ENCODE assay signal across 41 cellular contexts in genomic region chr1:79226963-79227362, GRCh38.
"Had no signal": no experiment of that assay in that cellular context is flagged by ENCODE, and none has a peak within 500 bp of the region (broad histone marks: within the 10 kb centered on the region; RNA-seq: fewer than 3 reads in every experiment).

No MANE protein-coding gene starts in this region.

- H3K4me1 Mint-ChIP-seq: activated naive CD4-positive, alpha-beta T cell treated with anti-CD3 and anti-CD28 coated beads, Interleukin-2, amount 10 ng/mL, durations not matched to agents 7 days and 5 days; activated naive CD4-positive, alpha-beta T cell treated with anti-CD3 and anti-CD28 coated beads, Interleukin-2, amount 50 U/mL, for 24 hours; activated naive CD8-positive, alpha-beta T cell treated with anti-CD3 and anti-CD28 coated beads for 36 hours; activated naive CD8-positive, alpha-beta T cell treated with anti-CD3 and anti-CD28 coated beads, Interleukin-2, amount 10 ng/mL, durations not matched to agents 7 days and 5 days; activated naive CD8-positive, alpha-beta T cell treated with anti-CD3 and anti-CD28 coated beads, Interleukin-2, amount 50 U/mL, for 24 hours; activated T-helper 17 cell treated with anti-CD3 and anti-CD28 coated beads, Interleukin-2, amount 50 U/mL, for 72 hours; brain; central memory CD8-positive, alpha-beta T cell had no signal

- FAIRE-seq: astrocyte, bronchial epithelial cell had no signal

- H3K4me3 ChIP-seq: adrenal gland, ascending aorta, body of pancreas, breast epithelium, cardiac muscle cell had no signal

- H3K36me3 Mint-ChIP-seq: activated naive CD4-positive, alpha-beta T cell treated with anti-CD3 and anti-CD28 coated beads, Interleukin-2, amount 10 ng/mL, durations not matched to agents 7 days and 5 days; activated naive CD4-positive, alpha-beta T cell treated with anti-CD3 and anti-CD28 coated beads, Interleukin-2, amount 50 U/mL, for 24 hours; activated naive CD4-positive, alpha-beta T cell treated with anti-CD3 and anti-CD28 coated beads, Interleukin-2, amount 50 U/mL, for 72 hours; activated naive CD8-positive, alpha-beta T cell; activated naive CD8-positive, alpha-beta T cell treated with anti-CD3 and anti-CD28 coated beads for 36 hours; activated naive CD8-positive, alpha-beta T cell treated with anti-CD3 and anti-CD28 coated beads, Interleukin-2, amount 10 ng/mL, durations not matched to agents 7 days and 5 days; brain had no signal

- H3K9me3 Mint-ChIP-seq: activated naive CD4-positive, alpha-beta T cell treated with anti-CD3 and anti-CD28 coated beads, Interleukin-2, amount 10 ng/mL, durations not matched to agents 7 days and 5 days; activated naive CD4-positive, alpha-beta T cell treated with anti-CD3 and anti-CD28 coated beads, Interleukin-2, amount 50 U/mL, for 24 hours; activated naive CD8-positive, alpha-beta T cell treated with anti-CD3 and anti-CD28 coated beads for 36 hours; activated T-helper 1 cell treated with anti-CD3 and anti-CD28 coated beads, Interleukin-12 subunit alpha, Interleukin-12 subunit beta, Interleukin-2, Interleukin-4 antibody, amounts not matched to agents 30 ng/mL and 10 ng/mL and 1 ng/mL, durations not matched to agents 14 hours and 24 hours and 36 hours had no signal

- H3K27me3 ChIP-seq: adrenal gland, ascending aorta, body of pancreas, brain microvascular endothelial cell, breast epithelium, cardiac muscle cell had no signal

- H3K27me3 Mint-ChIP-seq: activated naive CD4-positive, alpha-beta T cell treated with anti-CD3 and anti-CD28 coated beads, Interleukin-2, amount 10 ng/mL, durations not matched to agents 7 days and 5 days; activated naive CD4-positive, alpha-beta T cell treated with anti-CD3 and anti-CD28 coated beads, Interleukin-2, amount 50 U/mL, for 24 hours; activated naive CD8-positive, alpha-beta T cell; activated naive CD8-positive, alpha-beta T cell treated with anti-CD3 and anti-CD28 coated beads for 36 hours; activated naive CD8-positive, alpha-beta T cell treated with anti-CD3 and anti-CD28 coated beads, Interleukin-2, amount 10 ng/mL, durations not matched to agents 7 days and 5 days; activated naive CD8-positive, alpha-beta T cell treated with anti-CD3 and anti-CD28 coated beads, Interleukin-2, amount 50 U/mL, for 24 hours; activated T-cell treated with anti-CD3 and anti-CD28 coated beads, Interleukin-2, amount 50 U/mL, for 24 hours; activated T-helper 17 cell treated with anti-CD3 and anti-CD28 coated beads, Interleukin-2, amount 50 U/mL, for 72 hours; central memory CD8-positive, alpha-beta T cell had no signal

- H3K27ac ChIP-seq: adrenal gland, ascending aorta, body of pancreas, brain microvascular endothelial cell, breast epithelium, cardiac muscle cell had no signal

- H3K9me3 ChIP-seq: adrenal gland, ascending aorta, body of pancreas, breast epithelium had no signal

- H3K27ac Mint-ChIP-seq: activated naive CD4-positive, alpha-beta T cell treated with anti-CD3 and anti-CD28 coated beads for 36 hours; activated naive CD4-positive, alpha-beta T cell treated with anti-CD3 and anti-CD28 coated beads, Interleukin-2, amount 10 ng/mL, durations not matched to agents 7 days and 5 days; activated naive CD4-positive, alpha-beta T cell treated with anti-CD3 and anti-CD28 coated beads, Interleukin-2, amount 50 U/mL, for 24 hours; activated naive CD4-positive, alpha-beta T cell treated with anti-CD3 and anti-CD28 coated beads, Interleukin-2, amount 50 U/mL, for 72 hours; activated naive CD8-positive, alpha-beta T cell; activated naive CD8-positive, alpha-beta T cell treated with anti-CD3 and anti-CD28 coated beads for 36 hours; activated naive CD8-positive, alpha-beta T cell treated with anti-CD3 and anti-CD28 coated beads, Interleukin-2, amount 10 ng/mL, durations not matched to agents 7 days and 5 days; activated naive CD8-positive, alpha-beta T cell treated with anti-CD3 and anti-CD28 coated beads, Interleukin-2, amount 50 U/mL, for 24 hours; activated T-cell treated with anti-CD3 and anti-CD28 coated beads, Interleukin-2, amount 50 U/mL, for 24 hours; activated T-cell treated with anti-CD3 and anti-CD28 coated beads, Interleukin-2, amount 50 U/mL, for 72 hours; activated T-helper 1 cell treated with anti-CD3 and anti-CD28 coated beads, Interleukin-12 subunit alpha, Interleukin-12 subunit beta, Interleukin-2, Interleukin-4 antibody, amounts not matched to agents 30 ng/mL and 10 ng/mL and 1 ng/mL, durations not matched to agents 14 hours and 24 hours and 36 hours; activated T-helper 17 cell treated with anti-CD3 and anti-CD28 coated beads, Interleukin-2, amount 50 U/mL, for 72 hours; activated T-helper 2 cell treated with anti-CD3 and anti-CD28 coated beads, Interferon-gamma antibody, Interleukin-2, Interleukin-4, amounts not matched to agents 10 μg/mL and 5 μg/mL and 100 μg/mL, durations not matched to agents 14 hours and 24 hours and 36 hours; brain had no signal

- ATAC-seq: activated naive CD4-positive, alpha-beta T cell treated with anti-CD3 and anti-CD28 coated beads, Interleukin-2, amount 50 U/mL, for 72 hours; activated naive CD8-positive, alpha-beta T cell treated with anti-CD3 and anti-CD28 coated beads, Interleukin-2, amount 50 U/mL, for 24 hours; activated T-cell treated with anti-CD3 and anti-CD28 coated beads, Interleukin-2, amount 50 U/mL, for 4 hours; activated T-cell treated with anti-CD3 and anti-CD28 coated beads, Interleukin-2, amount 50 U/mL, for 72 hours; activated T-helper 17 cell treated with anti-CD3 and anti-CD28 coated beads, Interleukin-2, amount 50 U/mL, for 72 hours; body of pancreas had no signal

- H3K36me3 ChIP-seq: adrenal gland, ascending aorta, brain microvascular endothelial cell, breast epithelium, cardiac muscle cell had no signal

- H3K4me3 Mint-ChIP-seq: activated naive CD4-positive, alpha-beta T cell treated with anti-CD3 and anti-CD28 coated beads for 36 hours; activated naive CD4-positive, alpha-beta T cell treated with anti-CD3 and anti-CD28 coated beads, Interleukin-2, amount 10 ng/mL, durations not matched to agents 7 days and 5 days; activated naive CD4-positive, alpha-beta T cell treated with anti-CD3 and anti-CD28 coated beads, Interleukin-2, amount 50 U/mL, for 24 hours; activated naive CD8-positive, alpha-beta T cell; activated naive CD8-positive, alpha-beta T cell treated with anti-CD3 and anti-CD28 coated beads for 36 hours; activated naive CD8-positive, alpha-beta T cell treated with anti-CD3 and anti-CD28 coated beads, Interleukin-2, amount 10 ng/mL, durations not matched to agents 7 days and 5 days; activated naive CD8-positive, alpha-beta T cell treated with anti-CD3 and anti-CD28 coated beads, Interleukin-2, amount 50 U/mL, for 24 hours; activated T-cell treated with anti-CD3 and anti-CD28 coated beads, Interleukin-2, amount 50 U/mL, for 24 hours; activated T-cell treated with anti-CD3 and anti-CD28 coated beads, Interleukin-2, amount 50 U/mL, for 4 hours; activated T-cell treated with anti-CD3 and anti-CD28 coated beads, Interleukin-2, amount 50 U/mL, for 72 hours; activated T-helper 1 cell treated with anti-CD3 and anti-CD28 coated beads, Interleukin-12 subunit alpha, Interleukin-12 subunit beta, Interleukin-2, Interleukin-4 antibody, amounts not matched to agents 30 ng/mL and 10 ng/mL and 1 ng/mL, durations not matched to agents 14 hours and 24 hours and 36 hours; activated T-helper 17 cell treated with anti-CD3 and anti-CD28 coated beads, Interleukin-2, amount 50 U/mL, for 72 hours; brain; central memory CD8-positive, alpha-beta T cell had no signal

- DNase-seq: activated effector memory CD4-positive, alpha-beta T cell treated with anti-CD3 and anti-CD28 coated beads, Interleukin-2, amount 50 U/mL, for 16 hours; activated effector memory CD4-positive, alpha-beta T cell treated with Interleukin-2 at 50 U/mL for 16 hours; activated gamma-delta T cell; activated gamma-delta T cell treated with Interleukin-2 at 50 U/mL for 16 hours; activated naive CD4-positive, alpha-beta T cell; activated naive CD4-positive, alpha-beta T cell treated with anti-CD3 and anti-CD28 coated beads for 36 hours; activated naive CD4-positive, alpha-beta T cell treated with anti-CD3 and anti-CD28 coated beads, Interleukin-2, amount 10 ng/mL, durations not matched to agents 7 days and 5 days; activated naive CD4-positive, alpha-beta T cell treated with anti-CD3 and anti-CD28 coated beads, Interleukin-2, amount 50 U/mL, for 16 hours; activated naive CD4-positive, alpha-beta T cell treated with Interleukin-2 at 50 U/mL for 16 hours; activated naive CD8-positive, alpha-beta T cell treated with anti-CD3 and anti-CD28 coated beads for 36 hours; activated naive CD8-positive, alpha-beta T cell treated with anti-CD3 and anti-CD28 coated beads, Interleukin-2, amount 10 ng/mL, durations not matched to agents 7 days and 5 days; activated naive CD8-positive, alpha-beta T cell treated with anti-CD3 and anti-CD28 coated beads, Interleukin-2, amount 50 U/mL, for 24 hours; activated T-cell treated with anti-CD3 and anti-CD28 coated beads for 4 hours; activated T-cell treated with anti-CD3 and anti-CD28 coated beads, Interleukin-2, amount 50 U/mL, for 1 hour; activated T-cell treated with anti-CD3 and anti-CD28 coated beads, Interleukin-2, amount 50 U/mL, for 24 hours; activated T-cell treated with anti-CD3 and anti-CD28 coated beads, Interleukin-2, amount 50 U/mL, for 4 hours; activated T-cell treated with anti-CD3 and anti-CD28 coated beads, Interleukin-2, amount 50 U/mL, for 48 hours; activated T-cell treated with anti-CD3 and anti-CD28 coated beads, Interleukin-2, amount 50 U/mL, for 72 hours; adrenal gland; amniotic stem cell; amygdala; anterior cingulate cortex; aorta; body of pancreas; brain microvascular endothelial cell; caudate nucleus; central memory CD4-positive, alpha-beta T cell; cerebellar nuclear complex had no signal

- H3K4me1 ChIP-seq: adrenal gland, ascending aorta, body of pancreas, breast epithelium had no signal
